ENCODE assay signal across 7 cellular contexts in genomic region chr1:53197301-53198205, GRCh38. TPM values are rescaled to one million over a fixed set of nuclear protein-coding genes. Genes with fewer than 3 reads are reported as not detected.
A peak's percentile ranks its signal among the peaks of the same experiment; 100 is the strongest.
DNase-seq lines count a peak whose midpoint lies in the region; ATAC-seq and TF ChIP-seq lines count a peak whose summit lies in the region.

No MANE protein-coding gene starts in this region.

- H3K4me1 ChIP-seq in HAP-1: peaks cover 8% of the 10 kb centered on the region
- peaks cover 10% of the 10 kb centered on the region for H3K4me1 ChIP-seq in SJSA1 (replicated peaks)
- peaks cover 0 to 4% of the 10 kb centered on the region in 2 donors for H3K4me1 ChIP-seq in esophagus (ENCODE audit: control insufficient read depth in 2 of 2, insufficient read depth in 2 of 2, low read length in 1 of 2)
- peaks cover 10% of the 10 kb centered on the region for H3K4me1 ChIP-seq in neural progenitor cell

- peaks cover 2% of the 10 kb centered on the region for H3K27me3 Mint-ChIP-seq in neural progenitor cell (ENCODE audit: insufficient read depth, low read depth)

- H3K36me3 ChIP-seq in HAP-1 (replicated peaks): peaks cover 23% of the 10 kb centered on the region
- H3K36me3 ChIP-seq in SJSA1: peaks cover 26% of the 10 kb centered on the region
- peaks cover 4 to 5% of the 10 kb centered on the region in 2 donors for H3K36me3 ChIP-seq in esophagus (ENCODE audit: control insufficient read depth in 2 of 2, insufficient read depth in 2 of 2, low read length in 1 of 2)
- no peaks in the 10 kb centered on the region for H3K36me3 ChIP-seq in neural progenitor cell

- peak overlapping the region; percentile 91 for H3K4me3 Mint-ChIP-seq in neural progenitor cell

- H3K36me3 Mint-ChIP-seq in neural progenitor cell: peaks cover 12% of the 10 kb centered on the region

- in situ Hi-C loops in HAP-1 (cut with MboI; ENCODE audit: low sequenced_read_pairs) (loop anchor here (25.0 kb wide), 1 partner anchor 285 kb away; the partner anchor contains the start of gene ECHDC2), GM13976 (cut with MboI; ENCODE audit: low sequenced_read_pairs, unreplicated experiment) (loop anchor here (25.0 kb wide), 2 partner anchors 285 to 485 kb away; partner anchors contain the start of gene ECHDC2)

- H3K9ac ChIP-seq in neural progenitor cell: peak overlapping the region; percentile 90

- H2AFZ ChIP-seq in neural progenitor cell (replicated peaks): peak overlapping the region; percentile 81

- H3K27me3 ChIP-seq in HAP-1 (ENCODE audit: low read depth) (no peaks in the 10 kb centered on the region), SJSA1 (replicated peaks) (no peaks in the 10 kb centered on the region), esophagus (ENCODE audit: control insufficient read depth in 1 of 2, insufficient read depth in 2 of 2, low read length in 2 of 2) (no peaks in the 10 kb centered on the region), neural progenitor cell (peaks cover 12% of the 10 kb centered on the region)

- DNase-seq in HAP-1 (ENCODE audit: low spot score in 2 of 2) (peak; percentile 9 to 20), SJSA1 (ENCODE audit: low read depth in 1 of 2, low spot score in 2 of 2) (no peak), neural progenitor cell (ENCODE audit: low spot score) (peak; percentile 28), cortex of kidney (lab: John Stamatoyannopoulos, UW) (no peak), GM13976 (ENCODE audit: low spot score) (no peak)

- peak overlapping the region; percentile 96 for H3K27ac ChIP-seq in SJSA1
- peak overlapping the region; percentile 96 to 98 for H3K27ac ChIP-seq in esophagus (ENCODE audit: low read depth in 2 of 2, low read length in 1 of 2)
- H3K27ac ChIP-seq in neural progenitor cell: no peak overlapping the region

- 27 to 29% methylated on average over 13 of the region's 13 CpGs for WGBS in esophagus, 2 donors

- H3K4me3 ChIP-seq in HAP-1 (peak overlapping the region; percentile 61), SJSA1 (peak overlapping the region; percentile 94), esophagus (ENCODE audit: low read depth in 1 of 2, low read length in 2 of 2) (peak overlapping the region; percentile 74 to 96), neural progenitor cell (peak overlapping the region; percentile 93)

- H3K4me1 Mint-ChIP-seq in neural progenitor cell: peaks cover 20% of the 10 kb centered on the region

- TF ChIP-seq CTCF in neural progenitor cell (IDR thresholded peaks at IDR 0.05) (no peak), GM13976 (IDR thresholded peaks at IDR 0.05; ENCODE audit: borderline replicate concordance, control extremely low read depth, extremely low read depth, insufficient read depth, missing control alignments) (no peak)

- H3F3A ChIP-seq in neural progenitor cell (ENCODE audit: low read depth): no peaks in the 10 kb centered on the region

- ATAC-seq in HG03095 (IDR thresholded peaks at IDR 0.05; ENCODE audit: unreplicated experiment): no peak

- H3K4me2 ChIP-seq in neural progenitor cell: peak overlapping the region; percentile 94

- H3K79me2 ChIP-seq in neural progenitor cell (ENCODE audit: low read depth): peaks cover 20% of the 10 kb centered on the region

- H3K9me3 ChIP-seq in HAP-1: no peaks in the 10 kb centered on the region
- no peaks in the 10 kb centered on the region; the same call in 1 of the 2 replicates for H3K9me3 ChIP-seq in SJSA1 (replicated peaks)
- H3K9me3 ChIP-seq in esophagus (ENCODE audit: control insufficient read depth in 2 of 2, insufficient read depth in 1 of 2, low read depth in 1 of 2, low read length in 1 of 2): no peaks in the 10 kb centered on the region
- no peaks in the 10 kb centered on the region for H3K9me3 ChIP-seq in neural progenitor cell (ENCODE audit: low read depth)

- H3K9me3 Mint-ChIP-seq in neural progenitor cell: peaks cover under 1% of the 10 kb centered on the region

- no peaks in the 10 kb centered on the region for H4K20me1 ChIP-seq in neural progenitor cell (ENCODE audit: low read depth)

- peak overlapping the region; percentile 32 for H3K27ac Mint-ChIP-seq in neural progenitor cell

RNA-seq across cellular contexts. Expression of gene CPT2, which starts 0.9 kb away (rescaled TPM):
- total RNA-seq in SJSA1 (2014; rRNA removed; shearing (Covaris generic)): 12.1 and 23.5 TPM in 2 replicates
- 10 to 100 TPM in 1 of 2 donors, 1 to 10 TPM in 1; 8.2 to 16.5 TPM for polyA plus RNA-seq in esophagus
- 19.0 and 29.2 TPM in 2 replicates for total RNA-seq in neural progenitor cell (ENCODE audit: low replicate concordance)

RNA-seq across cellular contexts. Expression of gene CZIB, which starts 22.9 kb away (rescaled TPM):
- total RNA-seq in SJSA1 (2014; rRNA removed; shearing (Covaris generic)): 90.0 and 92.7 TPM in 2 replicates
- polyA plus RNA-seq in esophagus: 10 to 100 TPM; 42.7 to 44.0 TPM
- total RNA-seq in neural progenitor cell (ENCODE audit: low replicate concordance): 74.0 and 115 TPM in 2 replicates

RNA-seq across cellular contexts. Expression of gene MAGOH, which starts 40.8 kb away (rescaled TPM):
- 35.4 and 76.7 TPM in 2 replicates for total RNA-seq in SJSA1 (2014; rRNA removed; shearing (Covaris generic))
- 100 to 1,000 TPM in 1 of 2 donors, 10 to 100 TPM in 1; 77.0 to 117 TPM for polyA plus RNA-seq in esophagus
- total RNA-seq in neural progenitor cell (ENCODE audit: low replicate concordance): 61.4 and 109 TPM in 2 replicates

RNA-seq across cellular contexts. Expression of gene SLC1A7, which starts 55.1 kb away (rescaled TPM):
- total RNA-seq in SJSA1 (2014; rRNA removed; shearing (Covaris generic)): 4.5 and 12.1 TPM in 2 replicates
- polyA plus RNA-seq in esophagus: under 1 TPM; 0.05 to 0.10 TPM
- not detected in 2 replicates for total RNA-seq in neural progenitor cell (ENCODE audit: low replicate concordance)

Comparison
In these comparisons a context has a peak if more than half of its experiments do, and no peak if none do; other contexts are left out.
1. DNase-seq: peak in HAP-1 (2 of 2) and neural progenitor cell (single experiment); none in SJSA1 (0 of 2), cortex of kidney (single experiment) and GM13976 (single experiment).
2. Peak in every context shown above with its lines, with median percentiles within 50 percentile points of each other: H3K4me3 ChIP-seq.